Comparison of ENCODE assay signal across 8 cellular contexts in genomic region chr17:82037113-82037888, GRCh38. TPM values are rescaled to one million over a fixed set of nuclear protein-coding genes. Genes with fewer than 3 reads are reported as not detected.
A peak's percentile ranks its signal among the peaks of the same experiment; 100 is the strongest.
DNase-seq lines count a peak whose midpoint lies in the region; ATAC-seq and TF ChIP-seq lines count a peak whose summit lies in the region.

Gene DCXR (minus strand): TSS chr17:82037697. CDS start chr17:82037682, 15 bp downstream.

- H3K27ac Mint-ChIP-seq in activated B cell treated with CpG ODN at 0.5 μM for 24 hours = peak within 1 kb of the TSS; percentile 94
- peak within 1 kb of the TSS; percentile 70 to 96 (median 91) for H3K27ac Mint-ChIP-seq in immature natural killer cell

- H3K4me3 Mint-ChIP-seq in activated B cell treated with CpG ODN at 0.5 μM for 24 hours (peak within 1 kb of the TSS; percentile 86), immature natural killer cell (peak within 1 kb of the TSS; percentile 81 to 95 (median 88))

- H3K4me3 ChIP-seq in AG09309 (ENCODE audit: control insufficient read depth, low read depth, low read length) (peak within 1 kb of the TSS; percentile 77), spleen (peak within 1 kb of the TSS; percentile 53 to 81 (median 63))

- H3K4me1 Mint-ChIP-seq in activated B cell treated with CpG ODN at 0.5 μM for 24 hours (peaks cover 27% of the 10 kb centered on the region), immature natural killer cell (peaks cover 15 to 26% of the 10 kb centered on the region in 2 donors)

- no peaks in the 10 kb centered on the region for H3K9me3 ChIP-seq in spleen

- H3K27me3 Mint-ChIP-seq in activated B cell treated with CpG ODN at 0.5 μM for 24 hours (no peaks in the 10 kb centered on the region), immature natural killer cell (ENCODE audit: low read depth in 3 of 3) (peaks cover 0 to 14% (median 0%) of the 10 kb centered on the region in 3 donors)

- H3K9me3 Mint-ChIP-seq in activated B cell treated with CpG ODN at 0.5 μM for 24 hours (no peaks in the 10 kb centered on the region), immature natural killer cell (no peaks in the 10 kb centered on the region)

- H3K27me3 ChIP-seq in spleen (replicated peaks in 1 of 7) = peaks cover 0 to 5% (median 2%) of the 10 kb centered on the region in 7 donors

- peak; percentile 98 for TF ChIP-seq POLR2A in GM18951 (IDR thresholded peaks at IDR 0.05; ENCODE audit: extremely low read depth, insufficient read depth, insufficient read length)
- TF ChIP-seq POLR2A in spleen (IDR thresholded peaks at IDR 0.05) = peak in 2 of 3 donors; percentile 86 to 96

- peak; percentile 81 for ATAC-seq in HG03196 (IDR thresholded peaks at IDR 0.05; ENCODE audit: unreplicated experiment)
- peak; percentile 93 for ATAC-seq in activated B cell treated with CpG ODN at 0.5 μM for 24 hours (ENCODE audit: low read depth)

- H3K27ac ChIP-seq in caudate nucleus (ENCODE audit: low read depth, low read length) (peak within 1 kb of the TSS; percentile 97), spleen (peak within 1 kb of the TSS; percentile 77 to 98 (median 96))

- H3K4me1 ChIP-seq in spleen = peaks cover 6 to 46% (median 24%) of the 10 kb centered on the region in 6 donors

- DNase-seq in AG09309 (ENCODE audit: low read depth) = peak; percentile 48
- peak; percentile 98 for DNase-seq in NCI-H345 (lab: John Stamatoyannopoulos, UW)
- DNase-seq in activated B cell treated with CpG ODN at 0.5 μM for 24 hours = peak; percentile 95
- DNase-seq in caudate nucleus (lab: John Stamatoyannopoulos, UW) = peak; percentile 38 to 98 (median 94)
- DNase-seq in immature natural killer cell = peak; percentile 97 to 98 (median 97)
- peak; percentile 99 for DNase-seq in spleen

- intact Hi-C loops in activated B cell treated with CpG ODN at 0.5 μM for 24 hours (cut with micrococcal nuclease) = loop anchor here (1.0 to 10.0 kb wide), 9 partner anchors 14 to 258 kb away; partner anchors contain the start of genes ASPSCR1, DUS1L, FASN and GPS1
- intact Hi-C loops in spleen (cut with DNase I; ENCODE audit: low total_unique reads) = no loop called here

- in situ Hi-C loops in GM18951 (cut with MboI; ENCODE audit: low sequenced_read_pairs, unreplicated experiment) = loop anchor here (25.0 kb wide), 1 partner anchor 125 kb away; no protein-coding TSS in a partner anchor

- peaks cover 0 to 12% (median 0%) of the 10 kb centered on the region in 6 donors for H3K36me3 ChIP-seq in spleen

- WGBS in spleen, 5 donors = 0 to 1% (median 0%) methylated on average over 21 to 91 of the region's 91 CpGs

- TF ChIP-seq CTCF in AG09309 (IDR thresholded peaks at IDR 0.05; ENCODE audit: control insufficient read depth, insufficient read depth, low read depth, low read length, missing control alignments) (peak; percentile 62), activated B cell treated with CpG ODN at 0.5 μM for 24 hours (IDR thresholded peaks at IDR 0.05) (no peak), spleen (IDR thresholded peaks at IDR 0.05 in 8 of 11, conservative IDR thresholded peaks at IDR 0.05 in 3 of 11) (peak; percentile 59 to 98 (median 90))

- CTCF ChIA-PET in activated B cell treated with CpG ODN at 0.5 μM for 24 hours (lab: Charles Lee) = interaction anchor here (0.5 to 1.5 kb wide), 11 partner anchors 10 to 782 kb away, joined by 3 to 25 read pairs (median 4); partner anchors contain the start of genes CENPX and LRRC45

- H3K36me3 Mint-ChIP-seq in activated B cell treated with CpG ODN at 0.5 μM for 24 hours (ENCODE audit: low read depth) = peaks cover 7% of the 10 kb centered on the region
- H3K36me3 Mint-ChIP-seq in immature natural killer cell = peaks cover 0 to 6% (median 3%) of the 10 kb centered on the region in 3 donors

- POLR2A ChIA-PET in activated B cell treated with CpG ODN at 0.5 μM for 24 hours (lab: Charles Lee) = interaction anchor here (0.5 to 2.3 kb wide), 34 partner anchors 9 to 644 kb away, joined by 3 to 43 read pairs (median 4); partner anchors contain the start of genes ASPSCR1, CCDC57, CENPX and CSNK1D

RNA-seq across cellular contexts. Expression of gene DCXR, which starts in this region (rescaled TPM):
- total RNA-seq in activated B cell treated with CpG ODN at 0.5 μM for 24 hours (84.3 and 85.2 TPM in 2 replicates), spleen (10 to 100 TPM; 44.2 to 82.5 (median 54.9) TPM)
- polyA plus RNA-seq in immature natural killer cell (100 to 1,000 TPM; 144 to 242 (median 165) TPM), spleen (10 to 100 TPM; 74.8 to 88.0 (median 87.6) TPM)

Comparison
In these comparisons a context has a peak if more than half of its experiments do, and no peak if none do; other contexts are left out.
1. Peak in every context shown above with its lines: DNase-seq, ATAC-seq, H3K4me3 ChIP-seq and H3K27ac ChIP-seq.
2. DNase-seq: peak in every context shown above with its lines; median percentile 99 in spleen; 98 in NCI-H345; 97 in immature natural killer cell; 95 in activated B cell treated with CpG ODN at 0.5 μM for 24 hours; 94 in caudate nucleus; 48 in AG09309.